ENCODE assay signal across 20 cellular contexts in genomic region chr1:162327144-162327790, GRCh38. TPM values are rescaled to one million over a fixed set of nuclear protein-coding genes. Genes with fewer than 3 reads are reported as not detected.
DNase-seq lines count a peak whose midpoint lies in the region; ATAC-seq lines count a peak whose summit lies in the region.
"Had no signal": no experiment of that assay in that cellular context is flagged by ENCODE, and none has a peak within 500 bp of the region (broad histone marks: within the 10 kb centered on the region; RNA-seq: fewer than 3 reads in every experiment).

No MANE protein-coding gene starts in this region.

- POLR2A ChIA-PET in activated CD8-positive, alpha-beta T cell treated with anti-CD3 and anti-CD28 coated beads, Interleukin-2, amount 10 ng/mL, durations not matched to agents 7 days and 5 days (lab: Charles Lee) = no interaction called here

- peaks cover 16% of the 10 kb centered on the region for H3K27me3 Mint-ChIP-seq in activated CD8-positive, alpha-beta T cell treated with anti-CD3 and anti-CD28 coated beads, Interleukin-2, amount 10 ng/mL, durations not matched to agents 7 days and 5 days (ENCODE audit: low read depth)

- no peaks in the 10 kb centered on the region for H3K9me3 ChIP-seq in adipocyte (ENCODE audit: control insufficient read depth, low read length)
- H3K9me3 ChIP-seq: left ventricle myocardium inferior, suprapubic skin had no signal

- CTCF ChIA-PET in activated CD8-positive, alpha-beta T cell treated with anti-CD3 and anti-CD28 coated beads, Interleukin-2, amount 10 ng/mL, durations not matched to agents 7 days and 5 days (lab: Charles Lee) = no interaction called here

- H3K4me3 ChIP-seq in ACC112 (ENCODE audit: low read depth, low read length) = no peak overlapping the region
- H3K4me3 ChIP-seq in adipocyte (ENCODE audit: low read length) = no peak overlapping the region
- H3K4me3 ChIP-seq: left ventricle myocardium inferior, suprapubic skin had no signal

- no peaks in the 10 kb centered on the region for H3K36me3 Mint-ChIP-seq in activated CD8-positive, alpha-beta T cell treated with anti-CD3 and anti-CD28 coated beads, Interleukin-2, amount 10 ng/mL, durations not matched to agents 7 days and 5 days (ENCODE audit: low read depth)
- H3K36me3 Mint-ChIP-seq: CD8-positive, alpha-beta memory T cell had no signal

- H3K27me3 ChIP-seq in ACC112 (ENCODE audit: insufficient read depth, low read length) = no peaks in the 10 kb centered on the region
- H3K27me3 ChIP-seq in adipocyte (replicated peaks; ENCODE audit: control insufficient read depth, insufficient read depth, low read length) = peaks cover 5% of the 10 kb centered on the region
- H3K27me3 ChIP-seq: suprapubic skin had no signal

- H3K4me1 Mint-ChIP-seq in activated CD8-positive, alpha-beta T cell treated with anti-CD3 and anti-CD28 coated beads, Interleukin-2, amount 10 ng/mL, durations not matched to agents 7 days and 5 days (ENCODE audit: low read depth) = no peaks in the 10 kb centered on the region
- H3K4me1 Mint-ChIP-seq: activated CD4-positive, alpha-beta T cell treated with anti-CD3 and anti-CD28 coated beads for 36 hours; CD8-positive, alpha-beta memory T cell had no signal

- no peak overlapping the region for H3K27ac Mint-ChIP-seq in activated CD8-positive, alpha-beta T cell treated with anti-CD3 and anti-CD28 coated beads, Interleukin-2, amount 10 ng/mL, durations not matched to agents 7 days and 5 days
- H3K27ac Mint-ChIP-seq: activated CD4-positive, alpha-beta T cell treated with anti-CD3 and anti-CD28 coated beads for 36 hours; CD8-positive, alpha-beta memory T cell had no signal

- 0 out of 2 replicates have a peak overlapping the region, but pooled peaks have one; percentile 0 for H3K27ac ChIP-seq in ACC112 (ENCODE audit: low read depth, low read length)
- H3K27ac ChIP-seq: left ventricle myocardium inferior, suprapubic skin had no signal

- ATAC-seq in GM18909 (IDR thresholded peaks at IDR 0.05; ENCODE audit: poor library complexity, unreplicated experiment) (no peak), HG03159 (IDR thresholded peaks at IDR 0.05; ENCODE audit: unreplicated experiment) (no peak)
- ATAC-seq in activated CD8-positive, alpha-beta T cell treated with anti-CD3 and anti-CD28 coated beads, Interleukin-2, amount 10 ng/mL, durations not matched to agents 7 days and 5 days = no peak
- ATAC-seq: activated CD4-positive, alpha-beta T cell treated with anti-CD3 and anti-CD28 coated beads for 36 hours had no signal

- H2AFZ ChIP-seq in ACC112 (ENCODE audit: low read length, unreplicated experiment) = no peak overlapping the region

- peaks cover 26% of the 10 kb centered on the region for H3K4me1 ChIP-seq in ACC112 (ENCODE audit: control insufficient read depth, insufficient read depth, low read length, unreplicated experiment)
- peaks cover 20% of the 10 kb centered on the region for H3K4me1 ChIP-seq in adipocyte (ENCODE audit: control insufficient read depth, insufficient read depth, low read length)
- H3K4me1 ChIP-seq: left ventricle myocardium inferior had no signal

- no peaks in the 10 kb centered on the region for H3K9me3 Mint-ChIP-seq in activated CD8-positive, alpha-beta T cell treated with anti-CD3 and anti-CD28 coated beads, Interleukin-2, amount 10 ng/mL, durations not matched to agents 7 days and 5 days (ENCODE audit: insufficient read depth)
- H3K9me3 Mint-ChIP-seq: CD8-positive, alpha-beta memory T cell had no signal

- H3K4me3 Mint-ChIP-seq in activated CD8-positive, alpha-beta T cell treated with anti-CD3 and anti-CD28 coated beads, Interleukin-2, amount 10 ng/mL, durations not matched to agents 7 days and 5 days = no peak overlapping the region
- H3K4me3 Mint-ChIP-seq: activated CD4-positive, alpha-beta T cell treated with anti-CD3 and anti-CD28 coated beads for 36 hours; CD8-positive, alpha-beta memory T cell had no signal

- peak; percentile 11 for DNase-seq in HPDE6-E6E7 (ENCODE audit: extremely low spot score)
- peak; percentile 27 for DNase-seq in adipocyte (ENCODE audit: low read depth)
- peak; percentile 24 for DNase-seq in iris pigment epithelial cell (ENCODE audit: low read depth)
- no peak for DNase-seq in activated CD8-positive, alpha-beta T cell treated with anti-CD3 and anti-CD28 coated beads, Interleukin-2, amount 10 ng/mL, durations not matched to agents 7 days and 5 days
- DNase-seq in H4 (ENCODE audit: low spot score) = no peak
- DNase-seq: activated CD4-positive, alpha-beta T cell treated with anti-CD3 and anti-CD28 coated beads for 36 hours; CD8-positive, alpha-beta memory T cell; KBM-7; left ventricle myocardium inferior; NCI-H1092 treated with DMSO at 0.1 percent for 48 hours; NCI-H2171 treated with DMSO at 0.1 percent for 48 hours; stimulated activated CD4-positive, alpha-beta T cell treated with anti-CD3 and anti-CD28 coated beads, Interleukin-12 subunit alpha, Interleukin-12 subunit beta, amount 100 ng/mL, for 4 hours; SW 1271 had no signal

- no peaks in the 10 kb centered on the region for H3K79me2 ChIP-seq in ACC112 (ENCODE audit: control insufficient read depth, insufficient read depth, low read length, unreplicated experiment)

- H3K9ac ChIP-seq in adipocyte (ENCODE audit: low read length) = no peak overlapping the region

- H3K36me3 ChIP-seq in ACC112 (ENCODE audit: insufficient read depth, low read length) = no peaks in the 10 kb centered on the region
- H3K36me3 ChIP-seq in adipocyte (ENCODE audit: control insufficient read depth, insufficient read depth, low read length, severe bottlenecking) = no peaks in the 10 kb centered on the region
- H3K36me3 ChIP-seq: left ventricle myocardium inferior, suprapubic skin had no signal

RNA-seq across cellular contexts. Expression of gene SPATA46, which starts 49.4 kb away (rescaled TPM):
- not detected for total RNA-seq in activated CD8-positive, alpha-beta T cell treated with anti-CD3 and anti-CD28 coated beads, Interleukin-2, amount 10 ng/mL, durations not matched to agents 7 days and 5 days
- total RNA-seq in H4 (2014; rRNA removed; shearing (Covaris generic)) = not detected in 2 replicates
- total RNA-seq: activated CD4-positive, alpha-beta T cell treated with anti-CD3 and anti-CD28 coated beads for 36 hours; CD8-positive, alpha-beta memory T cell; dermis microvascular lymphatic vessel endothelial cell; epithelial cell of proximal tubule; left ventricle myocardium inferior; RPMI7951; suprapubic skin had no signal

RNA-seq across cellular contexts. Expression of gene C1orf226, which starts 54.3 kb away (rescaled TPM):
- total RNA-seq in activated CD8-positive, alpha-beta T cell treated with anti-CD3 and anti-CD28 coated beads, Interleukin-2, amount 10 ng/mL, durations not matched to agents 7 days and 5 days = not detected
- total RNA-seq in H4 (2014; rRNA removed; shearing (Covaris generic)) = 0.23 and 0.56 TPM in 2 replicates

Comparison
In these comparisons a context has a peak if more than half of its experiments do, and no peak if none do; other contexts are left out.
1. DNase-seq: peak in HPDE6-E6E7 (single experiment), adipocyte (single experiment) and iris pigment epithelial cell (single experiment); none in activated CD8-positive, alpha-beta T cell treated with anti-CD3 and anti-CD28 coated beads, Interleukin-2, amount 10 ng/mL, durations not matched to agents 7 days and 5 days (single experiment) and H4 (single experiment).